ENCODE assay signal across 17 cellular contexts in the genomic region with DNA sequence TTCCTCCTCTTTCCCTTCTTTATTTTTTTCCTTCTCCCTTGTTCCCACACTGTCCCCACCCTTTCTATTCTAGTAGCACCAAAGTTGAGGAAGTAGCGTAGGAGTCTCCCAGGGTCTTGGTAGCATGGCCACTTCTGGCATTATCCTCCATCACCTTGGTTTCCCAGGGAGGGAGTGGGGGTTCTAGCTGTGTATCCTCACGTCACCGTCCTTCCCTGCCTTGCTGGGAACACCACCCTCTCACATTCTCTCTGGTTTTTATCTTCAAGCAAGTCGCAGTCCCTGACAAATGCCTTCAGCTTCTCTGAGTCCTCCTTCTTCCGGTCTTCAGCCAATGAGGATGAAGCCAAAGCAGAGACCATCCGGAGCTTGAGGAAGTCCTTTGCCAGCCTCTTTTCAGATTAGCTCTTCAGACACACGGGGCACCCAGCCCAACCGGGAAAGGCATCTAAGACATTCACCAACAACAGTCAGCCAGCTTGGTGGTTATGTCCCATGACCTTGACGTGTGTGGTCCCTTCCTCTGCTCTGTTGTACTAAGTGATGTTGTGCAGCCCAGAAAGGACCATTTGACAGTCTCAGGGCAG. TPM values are rescaled to one million over a fixed set of nuclear protein-coding genes. Genes with fewer than 3 reads are reported as not detected.
"Had no signal": no experiment of that assay in that cellular context is flagged by ENCODE, and none has a peak within 500 bp of the region (broad histone marks: within the 10 kb centered on the region; RNA-seq: fewer than 3 reads in every experiment).

No MANE protein-coding gene starts in this region.

- DNase-seq: activated naive CD4-positive, alpha-beta T cell treated with anti-CD3 and anti-CD28 coated beads for 36 hours; activated T-cell treated with anti-CD3 and anti-CD28 coated beads for 4 hours; effector CD8-positive, alpha-beta T cell; foreskin fibroblast; left cardiac atrium; mesendoderm; naive thymus-derived CD8-positive, alpha-beta T cell; retina; stimulated activated CD4-positive, alpha-beta T cell treated with anti-CD3 and anti-CD28 coated beads, Interleukin-12 subunit alpha, Interleukin-12 subunit beta, amount 100 ng/mL, for 4 hours; stimulated activated CD4-positive, alpha-beta T cell treated with anti-CD3 and anti-CD28 coated beads, Interleukin-1b, Interleukin-23, amount 100 ng/mL, for 48 hours; stimulated activated CD8-positive, alpha-beta memory T cell treated with anti-CD3 and anti-CD28 coated beads, Interleukin-4, amount 100 ng/mL, for 48 hours; stomach; upper lobe of left lung had no signal

- H3K27ac Mint-ChIP-seq: activated naive CD4-positive, alpha-beta T cell treated with anti-CD3 and anti-CD28 coated beads for 36 hours had no signal

- H3K36me3 ChIP-seq: adrenal gland, stomach, upper lobe of left lung had no signal

- ATAC-seq: left cardiac atrium; naive thymus-derived CD8-positive, alpha-beta T cell had no signal

- H3K9me3 Mint-ChIP-seq: activated naive CD4-positive, alpha-beta T cell treated with anti-CD3 and anti-CD28 coated beads for 36 hours; naive thymus-derived CD8-positive, alpha-beta T cell had no signal

- H3K27me3 ChIP-seq: adrenal gland, hepatocyte, stomach, upper lobe of left lung had no signal

- H3K4me3 Mint-ChIP-seq: activated naive CD4-positive, alpha-beta T cell treated with anti-CD3 and anti-CD28 coated beads for 36 hours; naive thymus-derived CD8-positive, alpha-beta T cell had no signal

- H3K27ac ChIP-seq: adrenal gland, hepatocyte, stomach had no signal

- H3K9me3 ChIP-seq: adrenal gland, stomach, upper lobe of left lung had no signal

- H3K4me3 ChIP-seq: adrenal gland, hepatocyte, stomach, upper lobe of left lung had no signal

- H3K36me3 Mint-ChIP-seq: naive thymus-derived CD8-positive, alpha-beta T cell had no signal

RNA-seq across cellular contexts. Expression of a gene that starts 31.6 kb away (rescaled TPM):
- total RNA-seq: glomerular endothelial cell; naive thymus-derived CD8-positive, alpha-beta T cell; T-helper 1 cell treated with Interleukin-12 subunit alpha and Interleukin-12 subunit beta and Interleukin-4 antibody, amounts not matched to agents 30 ng/mL and 1 ng/mL, for 36 hours had no signal
- polyA plus RNA-seq: naive thymus-derived CD8-positive, alpha-beta T cell had no signal
